Comparison of ENCODE assay signal across 1 cellular context in the genomic region with DNA sequence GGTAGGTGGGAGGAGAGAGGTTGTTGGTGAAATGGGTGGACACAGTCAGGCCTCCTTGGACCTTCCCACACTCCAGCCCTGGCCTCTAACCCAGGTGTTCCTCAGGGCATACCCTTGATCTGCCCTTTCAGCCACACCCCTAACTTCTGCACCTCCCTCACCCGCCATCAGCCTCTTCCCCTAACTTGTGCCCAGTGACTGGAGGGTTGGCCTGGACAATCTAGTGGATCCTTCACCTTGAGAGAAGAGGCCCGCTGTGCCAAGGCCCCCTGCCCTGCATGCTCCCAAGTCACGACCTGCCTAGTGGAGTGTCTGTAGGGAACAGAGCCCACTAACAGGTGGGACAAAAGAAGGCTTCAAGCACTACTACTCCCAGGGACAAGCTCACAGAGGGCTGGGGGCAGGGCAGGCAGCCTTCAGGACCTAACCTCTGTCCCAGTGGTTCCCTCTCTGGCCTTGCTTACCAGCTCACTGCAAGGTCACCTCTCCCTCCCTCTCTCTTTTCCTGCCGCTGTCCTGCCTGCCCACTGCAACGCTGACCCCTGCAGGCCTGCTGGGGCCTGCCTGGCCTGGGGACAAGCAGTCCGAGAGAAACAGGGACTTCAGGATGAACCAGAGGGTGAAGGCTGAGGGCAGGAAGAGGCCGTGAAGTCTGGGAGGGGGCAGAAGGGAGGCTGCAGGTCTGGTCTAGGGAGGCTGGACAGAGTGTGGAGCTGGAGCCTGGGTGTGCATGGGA.
TF ChIP-seq lines count a peak whose summit lies in the region.

No MANE protein-coding gene starts in this region.

TF ChIP-seq in K562, 482 proteins besides CTCF, POLR2A, EP300 and RAD21 (continued from another document):
- TF ChIP-seq, protein P1, sequence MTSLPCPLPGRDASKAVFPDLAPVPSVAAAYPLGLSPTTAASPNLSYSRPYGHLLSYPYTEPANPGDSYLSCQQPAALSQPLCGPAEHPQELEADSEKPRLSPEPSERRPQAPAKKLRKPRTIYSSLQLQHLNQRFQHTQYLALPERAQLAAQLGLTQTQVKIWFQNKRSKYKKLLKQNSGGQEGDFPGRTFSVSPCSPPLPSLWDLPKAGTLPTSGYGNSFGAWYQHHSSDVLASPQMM (CRISPR knock-in tag; IDR thresholded peaks at IDR 0.05), result no peak
- TF ChIP-seq PHTF2 (CRISPR knock-in tag; IDR thresholded peaks at IDR 0.05) (no peak), MTA2 (IDR thresholded peaks at IDR 0.05; ENCODE audit: low read depth) (no peak), ESRRA (IDR thresholded peaks at IDR 0.05; ENCODE audit: borderline replicate concordance, low read depth) (peak; percentile 77), ZC3H11A (IDR thresholded peaks at IDR 0.05; ENCODE audit: low read depth, low read length) (no peak), ZNF23 (CRISPR knock-in tag; IDR thresholded peaks at IDR 0.05) (no peak), ZFX (CRISPR knock-in tag; IDR thresholded peaks at IDR 0.05) (no peak), MCM3 (IDR thresholded peaks at IDR 0.05) (no peak), TSC22D4 (tag; IDR thresholded peaks at IDR 0.05) (no peak), ZNF263 (CRISPR knock-in tag; IDR thresholded peaks at IDR 0.05; ENCODE audit: borderline replicate concordance) (peak; percentile 25; the same call in 1 of the 2 replicates), DDX20 (tag; IDR thresholded peaks at IDR 0.05; ENCODE audit: low read depth) (no peak), ZNF586 (CRISPR knock-in tag; conservative IDR thresholded peaks at IDR 0.05) (no peak), KAT7 (CRISPR knock-in tag; IDR thresholded peaks at IDR 0.05; ENCODE audit: borderline replicate concordance) (no peak), ZNF561 (CRISPR knock-in tag; conservative IDR thresholded peaks at IDR 0.05) (no peak), HEY1 (CRISPR knock-in tag; IDR thresholded peaks at IDR 0.05; ENCODE audit: borderline replicate concordance) (no peak), FIP1L1 (IDR thresholded peaks at IDR 0.05; ENCODE audit: low read depth, low read length, poor library complexity, severe bottlenecking) (no peak), ZNF408 (CRISPR knock-in tag; IDR thresholded peaks at IDR 0.05; ENCODE audit: low read depth) (no peak), KLF6 (CRISPR knock-in tag; IDR thresholded peaks at IDR 0.05; ENCODE audit: borderline replicate concordance) (no peak), RBM17 (IDR thresholded peaks at IDR 0.05; ENCODE audit: borderline replicate concordance, low read depth, low read length) (no peak), CREBBP (IDR thresholded peaks at IDR 0.05; ENCODE audit: low read depth, low read length) (no peak), ASH1L (IDR thresholded peaks at IDR 0.05; ENCODE audit: borderline replicate concordance, low read depth, partially characterized antibody) (no peak)
- TF ChIP-seq, protein P2, sequence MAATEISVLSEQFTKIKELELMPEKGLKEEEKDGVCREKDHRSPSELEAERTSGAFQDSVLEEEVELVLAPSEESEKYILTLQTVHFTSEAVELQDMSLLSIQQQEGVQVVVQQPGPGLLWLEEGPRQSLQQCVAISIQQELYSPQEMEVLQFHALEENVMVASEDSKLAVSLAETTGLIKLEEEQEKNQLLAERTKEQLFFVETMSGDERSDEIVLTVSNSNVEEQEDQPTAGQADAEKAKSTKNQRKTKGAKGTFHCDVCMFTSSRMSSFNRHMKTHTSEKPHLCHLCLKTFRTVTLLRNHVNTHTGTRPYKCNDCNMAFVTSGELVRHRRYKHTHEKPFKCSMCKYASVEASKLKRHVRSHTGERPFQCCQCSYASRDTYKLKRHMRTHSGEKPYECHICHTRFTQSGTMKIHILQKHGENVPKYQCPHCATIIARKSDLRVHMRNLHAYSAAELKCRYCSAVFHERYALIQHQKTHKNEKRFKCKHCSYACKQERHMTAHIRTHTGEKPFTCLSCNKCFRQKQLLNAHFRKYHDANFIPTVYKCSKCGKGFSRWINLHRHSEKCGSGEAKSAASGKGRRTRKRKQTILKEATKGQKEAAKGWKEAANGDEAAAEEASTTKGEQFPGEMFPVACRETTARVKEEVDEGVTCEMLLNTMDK (IDR thresholded peaks at IDR 0.05; ENCODE audit: borderline replicate concordance, insufficient read depth, low read depth, low read length, poor library complexity, severe bottlenecking), result peak; percentile 5
- TF ChIP-seq, protein P3, sequence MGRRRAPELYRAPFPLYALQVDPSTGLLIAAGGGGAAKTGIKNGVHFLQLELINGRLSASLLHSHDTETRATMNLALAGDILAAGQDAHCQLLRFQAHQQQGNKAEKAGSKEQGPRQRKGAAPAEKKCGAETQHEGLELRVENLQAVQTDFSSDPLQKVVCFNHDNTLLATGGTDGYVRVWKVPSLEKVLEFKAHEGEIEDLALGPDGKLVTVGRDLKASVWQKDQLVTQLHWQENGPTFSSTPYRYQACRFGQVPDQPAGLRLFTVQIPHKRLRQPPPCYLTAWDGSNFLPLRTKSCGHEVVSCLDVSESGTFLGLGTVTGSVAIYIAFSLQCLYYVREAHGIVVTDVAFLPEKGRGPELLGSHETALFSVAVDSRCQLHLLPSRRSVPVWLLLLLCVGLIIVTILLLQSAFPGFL (CRISPR knock-in tag; IDR thresholded peaks at IDR 0.05), result no peak
- TF ChIP-seq, protein P4, sequence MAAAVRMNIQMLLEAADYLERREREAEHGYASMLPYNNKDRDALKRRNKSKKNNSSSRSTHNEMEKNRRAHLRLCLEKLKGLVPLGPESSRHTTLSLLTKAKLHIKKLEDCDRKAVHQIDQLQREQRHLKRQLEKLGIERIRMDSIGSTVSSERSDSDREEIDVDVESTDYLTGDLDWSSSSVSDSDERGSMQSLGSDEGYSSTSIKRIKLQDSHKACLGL (CRISPR knock-in tag; IDR thresholded peaks at IDR 0.05; ENCODE audit: borderline replicate concordance, poor library complexity, severe bottlenecking), result no peak
- TF ChIP-seq, protein P5, sequence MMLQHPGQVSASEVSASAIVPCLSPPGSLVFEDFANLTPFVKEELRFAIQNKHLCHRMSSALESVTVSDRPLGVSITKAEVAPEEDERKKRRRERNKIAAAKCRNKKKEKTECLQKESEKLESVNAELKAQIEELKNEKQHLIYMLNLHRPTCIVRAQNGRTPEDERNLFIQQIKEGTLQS (IDR thresholded peaks at IDR 0.05), result no peak
- TF ChIP-seq, protein P5 (CRISPR knock-in tag; conservative IDR thresholded peaks at IDR 0.05), result no peak
- TF ChIP-seq, protein P6, sequence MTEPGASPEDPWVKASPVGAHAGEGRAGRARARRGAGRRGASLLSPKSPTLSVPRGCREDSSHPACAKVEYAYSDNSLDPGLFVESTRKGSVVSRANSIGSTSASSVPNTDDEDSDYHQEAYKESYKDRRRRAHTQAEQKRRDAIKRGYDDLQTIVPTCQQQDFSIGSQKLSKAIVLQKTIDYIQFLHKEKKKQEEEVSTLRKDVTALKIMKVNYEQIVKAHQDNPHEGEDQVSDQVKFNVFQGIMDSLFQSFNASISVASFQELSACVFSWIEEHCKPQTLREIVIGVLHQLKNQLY (CRISPR knock-in tag; conservative IDR thresholded peaks at IDR 0.05), result no peak
- TF ChIP-seq, protein P7, sequence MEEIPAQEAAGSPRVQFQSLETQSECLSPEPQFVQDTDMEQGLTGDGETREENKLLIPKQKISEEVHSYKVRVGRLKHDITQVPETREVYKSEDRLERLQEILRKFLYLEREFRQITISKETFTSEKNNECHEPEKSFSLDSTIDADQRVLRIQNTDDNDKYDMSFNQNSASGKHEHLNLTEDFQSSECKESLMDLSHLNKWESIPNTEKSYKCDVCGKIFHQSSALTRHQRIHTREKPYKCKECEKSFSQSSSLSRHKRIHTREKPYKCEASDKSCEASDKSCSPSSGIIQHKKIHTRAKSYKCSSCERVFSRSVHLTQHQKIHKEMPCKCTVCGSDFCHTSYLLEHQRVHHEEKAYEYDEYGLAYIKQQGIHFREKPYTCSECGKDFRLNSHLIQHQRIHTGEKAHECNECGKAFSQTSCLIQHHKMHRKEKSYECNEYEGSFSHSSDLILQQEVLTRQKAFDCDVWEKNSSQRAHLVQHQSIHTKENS (CRISPR knock-in tag; IDR thresholded peaks at IDR 0.05), result no peak
TF ChIP-seq in K562: peak in this region for 4.
